In the genomic region with DNA sequence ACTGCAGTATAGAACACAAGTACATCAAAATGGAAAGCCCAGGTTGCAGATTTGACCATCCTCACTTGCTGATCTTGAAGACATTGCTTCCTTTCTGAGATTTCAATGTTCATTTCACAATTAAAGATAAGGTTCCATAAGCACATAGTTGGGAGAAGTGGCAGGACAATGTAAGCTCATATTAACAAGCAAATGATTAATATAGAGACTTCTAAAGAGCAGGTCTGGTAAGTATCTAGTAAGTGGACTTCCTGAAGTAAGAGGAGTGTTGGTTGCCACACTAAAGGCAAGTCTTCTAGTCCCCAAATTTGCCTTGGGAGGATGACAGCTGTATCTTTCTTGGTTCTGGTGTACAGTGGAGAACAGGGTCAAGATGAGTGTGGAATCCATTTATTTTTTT, we compare ENCODE assay signal across 12 cellular contexts. TPM values are rescaled to one million over a fixed set of nuclear protein-coding genes. Genes with fewer than 3 reads are reported as not detected.
A peak's percentile ranks its signal among the peaks of the same experiment; 100 is the strongest.
DNase-seq lines count a peak whose midpoint lies in the region; ATAC-seq, FAIRE-seq and TF ChIP-seq lines count a peak whose summit lies in the region.
"Had no signal": no experiment of that assay in that cellular context is flagged by ENCODE, and none has a peak within 500 bp of the region (broad histone marks: within the 10 kb centered on the region; RNA-seq: fewer than 3 reads in every experiment).

No MANE protein-coding gene starts in this region.

- BruUV-seq in K562 (replicated peaks; lab: Mats Ljungman, UMichigan), result no TSS peak

- ATAC-seq in K562 (no peak), HG02571 (IDR thresholded peaks at IDR 0.05; ENCODE audit: unreplicated experiment) (no peak), HG03280 (IDR thresholded peaks at IDR 0.05; ENCODE audit: unreplicated experiment) (no peak)

- in situ Hi-C loops in K562 (cut with MboI), result no loop called here

- H4K20me1 ChIP-seq in K562 (replicated peaks; ENCODE audit: control insufficient read depth, insufficient read depth, low read length), result no peaks in the 10 kb centered on the region

- H2BK12ac ChIP-seq in mesenchymal stem cell (ENCODE audit: low read length in 2 of 2), result no peak overlapping the region

- H3K79me2 ChIP-seq in K562 (ENCODE audit: control insufficient read depth, insufficient read depth, low read length), result no peaks in the 10 kb centered on the region

- H3K4me3 ChIP-seq in HUES6 (ENCODE audit: low read depth, low read length) (peak overlapping the region; percentile 80; the same call in 1 of the 2 replicates), K562 (no peak overlapping the region), mesenchymal stem cell (ENCODE audit: insufficient read depth in 1 of 2, low read depth in 1 of 2, low read length in 2 of 2) (peak overlapping the region in 1 of 2 experiments; percentile 84), suprapubic skin (peak overlapping the region; percentile 92)

- FAIRE-seq in K562 (lab: Jason Lieb, UNC), result peak; percentile 78
- FAIRE-seq: colon, TTC549 had no signal

- H3K23ac ChIP-seq in mesenchymal stem cell (ENCODE audit: low read length in 2 of 2), result no peak overlapping the region

- TF ChIP-seq CTCF in K562 (IDR thresholded peaks at IDR 0.05 in 2 of 3, conservative IDR thresholded peaks at IDR 0.05 in 1 of 3; ENCODE audit: insufficient read depth in 2 of 3, low read depth in 1 of 3, low read length in 3 of 3) (no peak), suprapubic skin (IDR thresholded peaks at IDR 0.05) (no peak)

- no peaks in the 10 kb centered on the region for H3K9me1 ChIP-seq in K562 (ENCODE audit: control insufficient read depth, insufficient read depth, low read length)

- no peak overlapping the region for H2BK120ac ChIP-seq in mesenchymal stem cell (ENCODE audit: low read depth, low read length)

- H3K79me1 ChIP-seq in mesenchymal stem cell (replicated peaks; ENCODE audit: low read length, poor library complexity, severe bottlenecking), result peaks cover 13% of the 10 kb centered on the region

- no peak overlapping the region for H3K14ac ChIP-seq in mesenchymal stem cell (ENCODE audit: low read length in 2 of 2)

- no peak overlapping the region for H3K4ac ChIP-seq in mesenchymal stem cell (ENCODE audit: low read depth in 1 of 2, low read length in 2 of 2)

- H3K4me1 ChIP-seq in HUES6 (ENCODE audit: control insufficient read depth, insufficient read depth, low read length) (peaks cover 11% of the 10 kb centered on the region), K562 (replicated peaks in 1 of 2; ENCODE audit: control insufficient read depth in 2 of 2, insufficient read depth in 2 of 2, low read length in 2 of 2) (peaks cover 0 to 15% of the 10 kb centered on the region in 2 experiments; a peak in 3 of 5 replicates), mesenchymal stem cell (ENCODE audit: control insufficient read depth, insufficient read depth, low read depth, low read length) (peaks cover 7% of the 10 kb centered on the region), suprapubic skin (peaks cover 31% of the 10 kb centered on the region)

- DNase-seq in K562 (ENCODE audit: extremely low read depth in 1 of 4, low spot score in 3 of 4) (no peak), mesenchymal stem cell (no peak), suprapubic skin (ENCODE audit: low spot score in 2 of 2) (no peak), HT-29 (ENCODE audit: low spot score) (no peak)
- DNase-seq: activated T-cell treated with anti-CD3 and anti-CD28 coated beads, Interleukin-2, amount 50 U/mL, for 4 hours; DMS79; NCI-H187 treated with DMSO at 0.1 percent for 48 hours had no signal

- H2AFZ ChIP-seq in K562 (ENCODE audit: low read depth, low read length) (no peak overlapping the region), mesenchymal stem cell (ENCODE audit: low read depth, low read length) (no peak overlapping the region)

- no peak for TF ChIP-seq RAD21 in K562 (CRISPR knock-in tag; conservative IDR thresholded peaks at IDR 0.05 in 1 of 2, IDR thresholded peaks at IDR 0.05 in 1 of 2)

- H2BK15ac ChIP-seq in mesenchymal stem cell (ENCODE audit: low read depth, poor library complexity, severe bottlenecking), result no peak overlapping the region

- no peak overlapping the region for H3K18ac ChIP-seq in mesenchymal stem cell (ENCODE audit: low read depth in 1 of 2, low read length in 2 of 2)

- H2AK5ac ChIP-seq in mesenchymal stem cell (ENCODE audit: low read length, severe bottlenecking), result no peak overlapping the region

- H3K4me2 ChIP-seq in K562 (ENCODE audit: insufficient read depth, low read length) (no peak overlapping the region), mesenchymal stem cell (ENCODE audit: low read length, poor library complexity, severe bottlenecking) (no peak overlapping the region)

- H3K9me3 ChIP-seq in HUES6 (ENCODE audit: control insufficient read depth, insufficient read depth, low read depth, low read length) (no peaks in the 10 kb centered on the region), K562 (replicated peaks; ENCODE audit: control insufficient read depth, insufficient read depth, low read depth, low read length) (no peaks in the 10 kb centered on the region), mesenchymal stem cell (ENCODE audit: control insufficient read depth, low read length) (no peaks in the 10 kb centered on the region), suprapubic skin (no peaks in the 10 kb centered on the region)

- peaks cover 37% of the 10 kb centered on the region for H3K27me3 ChIP-seq in HUES6 (ENCODE audit: control insufficient read depth, insufficient read depth, low read length)
- peaks cover 0 to 11% of the 10 kb centered on the region in 2 experiments; a peak in 2 of 5 replicates for H3K27me3 ChIP-seq in K562 (ENCODE audit: control insufficient read depth in 2 of 2, insufficient read depth in 2 of 2, low read length in 2 of 2)
- H3K27me3 ChIP-seq in mesenchymal stem cell (ENCODE audit: control insufficient read depth in 1 of 2, insufficient read depth in 1 of 2, low read length in 2 of 2), result no peaks in the 10 kb centered on the region
- H3K27me3 ChIP-seq in suprapubic skin, result peaks cover 12% of the 10 kb centered on the region

- H3K27ac ChIP-seq in HUES6 (ENCODE audit: low read depth, low read length) (no peak overlapping the region), K562 (ENCODE audit: extremely low read depth, low read depth, low read length) (no peak overlapping the region), mesenchymal stem cell (ENCODE audit: low read length, poor library complexity, severe bottlenecking) (no peak overlapping the region), suprapubic skin (peak overlapping the region; percentile 96)

- TF ChIP-seq EP300 in K562 (IDR thresholded peaks at IDR 0.05; ENCODE audit: low read length) (no peak), suprapubic skin (IDR thresholded peaks at IDR 0.05) (no peak)

- intact Hi-C loops in K562 (cut with micrococcal nuclease), result loop anchor here (10.0 kb wide), 1 partner anchor 291 kb away; no protein-coding TSS in a partner anchor

- H3K9ac ChIP-seq in HUES6 (ENCODE audit: low read length), result no peak overlapping the region
- no peak overlapping the region for H3K9ac ChIP-seq in K562 (ENCODE audit: insufficient read depth in 1 of 2, low read depth in 2 of 2, low read length in 2 of 2)
- H3K9ac ChIP-seq in mesenchymal stem cell (ENCODE audit: low read length), result peak overlapping the region; percentile 91

- no peak overlapping the region for H4K91ac ChIP-seq in mesenchymal stem cell (ENCODE audit: low read length)

- TF ChIP-seq POLR2A in K562 (conservative IDR thresholded peaks at IDR 0.05) (no peak), suprapubic skin (IDR thresholded peaks at IDR 0.05) (no peak)

- CTCF ChIA-PET in K562 (lab: Yijun Ruan, JAX; ENCODE audit: low intra/inter-chr PET ratio), result interaction anchor here (0.7 kb wide), 1 partner anchor 14 kb away, joined by 3 read pairs; no protein-coding TSS in a partner anchor

- H4K8ac ChIP-seq in mesenchymal stem cell (ENCODE audit: low read length), result no peak overlapping the region

- no peak overlapping the region for H2BK5ac ChIP-seq in mesenchymal stem cell (ENCODE audit: low read depth, low read length, poor library complexity, severe bottlenecking)

- POLR2A ChIA-PET in K562 (lab: Yijun Ruan, JAX), result no interaction called here

- H3K36me3 ChIP-seq in HUES6 (ENCODE audit: control insufficient read depth, insufficient read depth, low read length), result no peaks in the 10 kb centered on the region
- H3K36me3 ChIP-seq in K562 (ENCODE audit: control insufficient read depth, insufficient read depth, low read length), result no peaks in the 10 kb centered on the region
- H3K36me3 ChIP-seq in mesenchymal stem cell (ENCODE audit: control insufficient read depth in 1 of 2, insufficient read depth in 2 of 2, low read depth in 1 of 2, low read length in 2 of 2), result no peaks in the 10 kb centered on the region
- H3K36me3 ChIP-seq in suprapubic skin, result no peaks in the 10 kb centered on the region

TF ChIP-seq in K562, 482 proteins besides CTCF, POLR2A, EP300 and RAD21 (continues in another document):
- no peak for TF ChIP-seq ZNF507 (tag; conservative IDR thresholded peaks at IDR 0.05)
- no peak for TF ChIP-seq MXI1 (IDR thresholded peaks at IDR 0.05; ENCODE audit: low read depth, low read length)
- TF ChIP-seq POLR3G (IDR thresholded peaks at IDR 0.05; ENCODE audit: extremely low read depth, insufficient read length, insufficient replicate concordance), result no peak
- TF ChIP-seq ZNF780A (CRISPR knock-in tag; IDR thresholded peaks at IDR 0.05), result no peak
- TF ChIP-seq ZNF561 (CRISPR knock-in tag; conservative IDR thresholded peaks at IDR 0.05), result no peak

RNA-seq across cellular contexts. Expression of a gene that starts 1.4 kb away (rescaled TPM):
- 0.16 and 0.70 TPM in 2 replicates for total RNA-seq in K562 (2011; cell fraction: chromatin; rRNA removed; ENCODE audit: low replicate concordance)
- total RNA-seq in K562 (2011; cell fraction: nucleolus; rRNA removed), result 0.17 and 1.1 TPM in 2 replicates
- 0.69 TPM in 1 of 2 replicates, not detected in the other for total RNA-seq in K562 (2011; cell fraction: nucleoplasm; rRNA removed)
- total RNA-seq in K562 (2014; rRNA removed), result 0.09 TPM in 1 of 2 replicates, not detected in the other
- 0.07 TPM in 1 of 2 replicates, not detected in the other for total RNA-seq in K562 (2014; rRNA removed; fragmentation: Illumina TruSeq; extraction: Trizol)
- total RNA-seq in K562 (2015; rRNA removed; fragmentation: Illumina TruSeq; extraction: Trizol), result 0.11 TPM in 1 of 2 replicates, not detected in the other
- 0.16 and 0.31 TPM in 2 replicates for total RNA-seq in K562 (2021)
- 0.03 and 0.11 TPM in 2 replicates for polyA plus RNA-seq in K562 (2011; rRNA removed)
- polyA plus RNA-seq in K562 (2011; cell fraction: cytosol; rRNA removed), result 0.01 and 0.18 TPM in 2 replicates
- 0.35 and 0.41 TPM in 2 replicates for polyA plus RNA-seq in K562 (2011; cell fraction: nucleus; rRNA removed)
- 0.04 and 0.29 TPM in 2 replicates for polyA plus RNA-seq in K562 (2012)
- polyA plus RNA-seq in K562 (2014; fragmentation: Illumina TruSeq; extraction: Trizol), result 0.04 TPM in 1 of 2 replicates, not detected in the other
- under 1 TPM in 1 of 2 experiments, not detected in 1; 0.08 TPM for polyA plus RNA-seq in K562 (2014; fragmentation: Nextera tagmentation; extraction: Ambion mirVana)
- not detected in 2 replicates for polyA plus RNA-seq in K562 (2014; rRNA removed)
- 0.07 and 0.09 TPM in 2 replicates for polyA minus RNA-seq in K562 (2011; rRNA and poly(A)+ RNA removed)
- not detected in 2 replicates for polyA minus RNA-seq in K562 (2011; cell fraction: cytosol; rRNA and poly(A)+ RNA removed)
- polyA minus RNA-seq in K562 (2011; cell fraction: nucleus; rRNA and poly(A)+ RNA removed), result 0.22 and 0.54 TPM in 2 replicates
- polyA plus RNA-seq in mesenchymal stem cell (2013, experiment 1 of 2), result 57.5 TPM
- 57.1 TPM for polyA plus RNA-seq in mesenchymal stem cell (2013, experiment 2 of 2)
- total RNA-seq in suprapubic skin, result 10 to 100 TPM; 19.8 to 73.7 (median 40.0) TPM
- total RNA-seq in HT-29 (2014; rRNA removed; shearing (Covaris generic)), result 1.4 and 2.5 TPM in 2 replicates
